Comparison of ENCODE assay signal across 8 cellular contexts in the genomic region with DNA sequence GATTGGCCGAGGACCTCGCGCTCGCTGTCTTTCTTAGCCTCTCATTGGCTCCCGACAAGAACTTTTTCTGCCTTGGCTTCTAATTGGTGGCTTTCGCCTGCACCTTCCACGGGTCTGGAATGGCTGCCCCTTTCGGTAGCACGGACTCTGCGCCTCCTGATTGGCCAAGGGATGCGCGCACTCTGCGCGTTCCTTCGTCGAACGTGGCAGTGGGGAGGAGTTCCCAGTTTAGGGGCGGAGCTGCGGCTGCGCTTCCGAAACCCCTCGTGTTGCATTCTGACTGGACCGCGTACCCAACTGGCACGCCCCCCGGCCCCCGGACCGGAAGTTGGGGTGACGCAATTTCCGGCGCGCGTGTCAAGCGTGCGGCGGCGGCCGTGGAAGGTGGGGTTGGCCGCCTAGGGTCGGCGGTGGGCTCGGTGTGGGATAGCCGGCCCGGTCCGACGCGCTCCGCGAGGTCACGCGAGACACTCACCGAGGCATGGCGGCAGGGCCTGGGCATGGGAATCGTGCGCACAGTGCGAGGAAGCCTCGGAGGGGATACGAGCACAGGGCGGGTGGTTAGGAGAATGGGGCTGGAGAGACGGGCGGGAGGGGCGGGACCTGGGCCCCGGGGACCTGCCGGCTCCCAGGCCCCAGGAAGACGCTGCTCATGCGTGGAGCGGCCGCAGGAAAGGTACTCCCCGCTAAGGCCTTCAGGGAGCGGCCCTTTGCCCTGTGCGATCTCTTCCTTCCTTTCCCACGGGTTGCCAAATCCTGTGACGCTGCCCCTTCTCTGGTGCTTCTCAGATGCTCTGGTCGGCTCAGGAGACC. TPM values are rescaled to one million over a fixed set of nuclear protein-coding genes. Genes with fewer than 3 reads are reported as not detected.
DNase-seq lines count a peak whose midpoint lies in the region; ATAC-seq, FAIRE-seq and TF ChIP-seq lines count a peak whose summit lies in the region.

No MANE protein-coding gene starts in this region.

- FAIRE-seq in keratinocyte (lab: Jason Lieb, UNC) = peak; percentile 62

- H3K27me3 ChIP-seq in keratinocyte (ENCODE audit: control insufficient read depth, extremely low read depth, insufficient read depth, low read length) = no peaks in the 10 kb centered on the region

- peak overlapping the region; percentile 94 for H3K27ac ChIP-seq in keratinocyte (ENCODE audit: control insufficient read depth, insufficient read depth, low read length)

- peak overlapping the region; percentile 79 for H3K4me2 ChIP-seq in keratinocyte (ENCODE audit: control insufficient read depth, extremely low read depth, insufficient read depth, low read depth, low read length)

- peaks cover 18% of the 10 kb centered on the region for H4K20me1 ChIP-seq in keratinocyte (ENCODE audit: control insufficient read depth, extremely low read depth, insufficient read depth, low read length)

- peaks cover 50% of the 10 kb centered on the region for H3K4me1 ChIP-seq in keratinocyte (ENCODE audit: control insufficient read depth, extremely low read depth, insufficient read depth, low read length)

- H3K79me2 ChIP-seq in keratinocyte (ENCODE audit: control insufficient read depth, insufficient read depth, low read length) = peaks cover 79% of the 10 kb centered on the region

- peak in 1 of 3 experiments; percentile 18 for TF ChIP-seq CTCF in keratinocyte (optimal IDR thresholded peaks at IDR 0.05 in 1 of 3, IDR thresholded peaks at IDR 0.05 in 1 of 3, conservative IDR thresholded peaks at IDR 0.05 in 1 of 3; ENCODE audit: extremely low read depth in 1 of 3, insufficient read depth in 2 of 3, low read length in 3 of 3)

- peak; percentile 70 for ATAC-seq in HG03432 (IDR thresholded peaks at IDR 0.05; ENCODE audit: unreplicated experiment)

- H3K36me3 ChIP-seq in keratinocyte (ENCODE audit: control insufficient read depth in 2 of 2, extremely low read depth in 1 of 2, insufficient read depth in 2 of 2, low read length in 2 of 2) = peaks cover 31 to 41% of the 10 kb centered on the region in 2 experiments

- dilution Hi-C loops in keratinocyte (cut with MboI; ENCODE audit: extremely low pct_ligation_motif_present, low sequenced_read_pairs) = no loop called here

- DNase-seq in Ammon's horn (ENCODE audit: low spot score) = peak; percentile 100
- peak; percentile 100 for DNase-seq in NCI-H460 (ENCODE audit: extremely low read depth, low read depth)
- peak; percentile 99 for DNase-seq in activated CD4-positive, alpha-beta T cell treated with anti-CD3 and anti-CD28 coated beads for 1 hour
- peak; percentile 100 for DNase-seq in cerebellum (ENCODE audit: low spot score)
- DNase-seq in keratinocyte (ENCODE audit: low read depth, low spot score) = peak; percentile 100
- peak; percentile 98 to 99 (median 99) for DNase-seq in stimulated activated CD4-positive, alpha-beta T cell treated with anti-CD3 and anti-CD28 coated beads, Interleukin-12 subunit alpha, Interleukin-12 subunit beta, amount 100 ng/mL, for 48 hours (ENCODE audit: low read depth in 2 of 3, low spot score in 1 of 3)

- peak; percentile 85 for TF ChIP-seq POLR2A in GM19193 (IDR thresholded peaks at IDR 0.05; ENCODE audit: extremely low read depth, insufficient read depth, insufficient read length)

- peak overlapping the region; percentile 98 for H3K9ac ChIP-seq in keratinocyte (ENCODE audit: control insufficient read depth, extremely low read depth, insufficient read depth, low read length)

- no peaks in the 10 kb centered on the region for H3K9me3 ChIP-seq in keratinocyte (ENCODE audit: control insufficient read depth, low read depth, low read length)

- H3K9me1 ChIP-seq in keratinocyte (ENCODE audit: control insufficient read depth, extremely low read depth, insufficient read depth, low read length) = peaks cover 4% of the 10 kb centered on the region

- peak overlapping the region; percentile 88 for H2AFZ ChIP-seq in keratinocyte (ENCODE audit: control insufficient read depth, low read length)

- H3K4me3 ChIP-seq in keratinocyte (ENCODE audit: control insufficient read depth in 2 of 3, extremely low read depth in 1 of 3, insufficient read depth in 2 of 3, low read depth in 1 of 3, low read length in 3 of 3) = peak overlapping the region; percentile 80 to 90 (median 90)

RNA-seq across cellular contexts. Expression of a gene that starts 0.6 kb away (rescaled TPM):
- 800 and 860 TPM in 2 replicates for total RNA-seq in NCI-H460 (2014; rRNA removed; shearing (Covaris generic))
- polyA plus RNA-seq in NCI-H460 (2014; cell fraction: nucleus; rRNA removed) = 1,200 and 1,302 TPM in 2 replicates
- 75.4 TPM for total RNA-seq in cerebellum
- 75.2 to 149 TPM (median 110 TPM) in 3 replicates for polyA plus RNA-seq in keratinocyte
- polyA plus RNA-seq in keratinocyte (2011; ENCODE audit: low read depth) = 1,303 TPM
- polyA plus RNA-seq in keratinocyte (2011; cell fraction: cytosol; rRNA removed) = 161 and 187 TPM in 2 replicates
- 310 and 353 TPM in 2 replicates for polyA plus RNA-seq in keratinocyte (2011; cell fraction: nucleus; rRNA removed)
- 589 and 687 TPM in 2 replicates for polyA plus RNA-seq in keratinocyte (2012; ENCODE audit: low replicate concordance)
- polyA minus RNA-seq in keratinocyte = 110 to 568 TPM (median 110 TPM) in 3 replicates
- polyA minus RNA-seq in keratinocyte (2011; cell fraction: cytosol; rRNA and poly(A)+ RNA removed) = 263 TPM
- 229 and 341 TPM in 2 replicates for polyA minus RNA-seq in keratinocyte (2011; cell fraction: nucleus; rRNA and poly(A)+ RNA removed)

RNA-seq across cellular contexts. Expression of a gene that starts 10.2 kb away (rescaled TPM):
- 175 and 178 TPM in 2 replicates for total RNA-seq in NCI-H460 (2014; rRNA removed; shearing (Covaris generic))
- polyA plus RNA-seq in NCI-H460 (2014; cell fraction: nucleus; rRNA removed) = 228 and 245 TPM in 2 replicates
- 18.3 TPM for total RNA-seq in cerebellum
- 51.7 to 280 TPM (median 65.7 TPM) in 3 replicates for polyA plus RNA-seq in keratinocyte
- polyA plus RNA-seq in keratinocyte (2011; ENCODE audit: low read depth) = 177 TPM
- polyA plus RNA-seq in keratinocyte (2011; cell fraction: cytosol; rRNA removed) = 79.2 and 173 TPM in 2 replicates
- polyA plus RNA-seq in keratinocyte (2011; cell fraction: nucleus; rRNA removed) = 192 and 235 TPM in 2 replicates
- 180 and 708 TPM in 2 replicates for polyA plus RNA-seq in keratinocyte (2012; ENCODE audit: low replicate concordance)
- polyA minus RNA-seq in keratinocyte = 26.6 to 165 TPM (median 38.6 TPM) in 3 replicates
- 263 TPM for polyA minus RNA-seq in keratinocyte (2011; cell fraction: cytosol; rRNA and poly(A)+ RNA removed)
- polyA minus RNA-seq in keratinocyte (2011; cell fraction: nucleus; rRNA and poly(A)+ RNA removed) = 52.4 and 54.8 TPM in 2 replicates

RNA-seq across cellular contexts. Expression of a gene that starts 26.1 kb away (rescaled TPM):
- total RNA-seq in NCI-H460 (2014; rRNA removed; shearing (Covaris generic)) = not detected in 2 replicates
- not detected in 2 replicates for polyA plus RNA-seq in NCI-H460 (2014; cell fraction: nucleus; rRNA removed)
- not detected for total RNA-seq in cerebellum
- polyA plus RNA-seq in keratinocyte = 0.12 to 0.99 TPM in 2 of 3 replicates, not detected in the other
- polyA plus RNA-seq in keratinocyte (2011; ENCODE audit: low read depth) = not detected
- 0.10 and 0.11 TPM in 2 replicates for polyA plus RNA-seq in keratinocyte (2011; cell fraction: cytosol; rRNA removed)
- 1.2 and 1.3 TPM in 2 replicates for polyA plus RNA-seq in keratinocyte (2011; cell fraction: nucleus; rRNA removed)
- 0.15 and 1.3 TPM in 2 replicates for polyA plus RNA-seq in keratinocyte (2012; ENCODE audit: low replicate concordance)
- not detected in 3 replicates for polyA minus RNA-seq in keratinocyte
- polyA minus RNA-seq in keratinocyte (2011; cell fraction: cytosol; rRNA and poly(A)+ RNA removed) = not detected
- polyA minus RNA-seq in keratinocyte (2011; cell fraction: nucleus; rRNA and poly(A)+ RNA removed) = not detected in 2 replicates

RNA-seq across cellular contexts. Expression of a gene that starts 27.9 kb away (rescaled TPM):
- total RNA-seq in NCI-H460 (2014; rRNA removed; shearing (Covaris generic)) = 25.6 and 31.7 TPM in 2 replicates
- 43.8 and 47.8 TPM in 2 replicates for polyA plus RNA-seq in NCI-H460 (2014; cell fraction: nucleus; rRNA removed)
- total RNA-seq in cerebellum = 64.7 TPM
- polyA plus RNA-seq in keratinocyte = 17.7 to 29.1 TPM (median 24.4 TPM) in 3 replicates
- polyA plus RNA-seq in keratinocyte (2011; ENCODE audit: low read depth) = 7.5 TPM
- 17.8 and 50.3 TPM in 2 replicates for polyA plus RNA-seq in keratinocyte (2011; cell fraction: cytosol; rRNA removed)
- 15.8 and 23.8 TPM in 2 replicates for polyA plus RNA-seq in keratinocyte (2011; cell fraction: nucleus; rRNA removed)
- polyA plus RNA-seq in keratinocyte (2012; ENCODE audit: low replicate concordance) = 16.7 and 30.2 TPM in 2 replicates
- 6.3 to 11.4 TPM (median 7.9 TPM) in 3 replicates for polyA minus RNA-seq in keratinocyte
- polyA minus RNA-seq in keratinocyte (2011; cell fraction: cytosol; rRNA and poly(A)+ RNA removed) = 41.6 TPM
- 4.5 and 5.0 TPM in 2 replicates for polyA minus RNA-seq in keratinocyte (2011; cell fraction: nucleus; rRNA and poly(A)+ RNA removed)

RNA-seq across cellular contexts. Expression of a gene that starts 30.4 kb away (rescaled TPM):
- 130 and 142 TPM in 2 replicates for total RNA-seq in NCI-H460 (2014; rRNA removed; shearing (Covaris generic))
- 202 and 211 TPM in 2 replicates for polyA plus RNA-seq in NCI-H460 (2014; cell fraction: nucleus; rRNA removed)
- 39.7 TPM for total RNA-seq in cerebellum
- 49.6 to 84.5 TPM (median 68.3 TPM) in 3 replicates for polyA plus RNA-seq in keratinocyte
- polyA plus RNA-seq in keratinocyte (2011; ENCODE audit: low read depth) = 145 TPM
- polyA plus RNA-seq in keratinocyte (2011; cell fraction: cytosol; rRNA removed) = 34.4 and 52.0 TPM in 2 replicates
- 35.9 and 36.9 TPM in 2 replicates for polyA plus RNA-seq in keratinocyte (2011; cell fraction: nucleus; rRNA removed)
- polyA plus RNA-seq in keratinocyte (2012; ENCODE audit: low replicate concordance) = 42.7 and 84.5 TPM in 2 replicates
- 52.5 to 62.2 TPM (median 53.3 TPM) in 3 replicates for polyA minus RNA-seq in keratinocyte
- polyA minus RNA-seq in keratinocyte (2011; cell fraction: cytosol; rRNA and poly(A)+ RNA removed) = 71.4 TPM
- polyA minus RNA-seq in keratinocyte (2011; cell fraction: nucleus; rRNA and poly(A)+ RNA removed) = 12.3 and 16.3 TPM in 2 replicates

Comparison
In these comparisons a context has a peak if more than half of its experiments do, and no peak if none do; other contexts are left out.
1. Peak in every context shown above with its lines: DNase-seq, ATAC-seq, H3K4me3 ChIP-seq and H3K27ac ChIP-seq.
2. RNA of a gene that starts 0.6 kb away (total RNA-seq): 800 to 860 TPM in NCI-H460; 75.4 TPM in cerebellum (single experiment); every median in the first group is over 10 times any median in the second.